9 cellular contexts compared by ENCODE assay signal in the genomic region with DNA sequence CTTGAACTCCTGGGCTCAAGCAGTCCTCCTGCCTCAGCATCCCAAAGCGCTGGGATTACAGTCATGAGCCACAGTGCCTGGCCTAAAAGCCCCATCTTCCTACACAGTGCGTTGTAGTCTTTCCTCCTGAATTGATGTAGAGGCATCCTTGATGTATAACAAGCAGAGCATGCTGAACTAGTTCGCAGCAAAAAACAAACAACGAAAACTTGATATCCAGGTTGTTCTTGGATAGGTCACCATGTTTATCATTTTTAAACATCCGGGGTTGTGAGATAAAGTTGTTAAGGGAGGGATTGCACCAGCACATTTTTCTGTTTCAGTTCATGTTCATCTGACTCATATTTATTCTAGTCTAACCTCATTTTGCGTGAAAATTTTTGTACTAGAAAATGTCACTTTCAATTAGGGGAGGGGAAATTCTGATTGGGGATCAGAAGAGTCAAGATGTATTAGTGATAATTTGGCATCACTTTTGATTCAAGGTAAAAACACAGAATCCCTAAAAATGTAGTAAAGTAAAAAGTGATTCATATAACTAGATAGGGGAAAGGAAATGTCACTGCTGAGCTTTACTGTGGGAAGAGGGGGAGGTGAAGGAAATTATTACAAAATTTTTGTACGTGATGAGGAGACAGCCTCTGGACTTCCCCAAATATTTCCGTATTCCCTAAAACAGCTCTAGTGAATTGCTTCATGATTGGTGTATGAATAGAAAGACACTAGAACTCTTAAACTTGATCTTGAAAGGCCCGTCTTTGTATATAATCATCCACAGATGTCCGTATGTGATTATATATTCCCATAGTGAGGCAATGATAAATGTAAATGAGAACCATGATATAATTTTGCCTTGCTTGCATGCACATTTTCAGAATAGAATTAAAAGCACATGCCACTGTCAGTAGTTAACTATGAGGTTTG. TPM values are rescaled to one million over a fixed set of nuclear protein-coding genes. Genes with fewer than 3 reads are reported as not detected.
DNase-seq lines count a peak whose midpoint lies in the region; ATAC-seq, FAIRE-seq and TF ChIP-seq lines count a peak whose summit lies in the region.
"Had no signal": no experiment of that assay in that cellular context is flagged by ENCODE, and none has a peak within 500 bp of the region (broad histone marks: within the 10 kb centered on the region; RNA-seq: fewer than 3 reads in every experiment).

No MANE protein-coding gene starts in this region.

- POLR2A ChIA-PET in naive thymus-derived CD4-positive, alpha-beta T cell (lab: Charles Lee) = interaction anchor here (1.2 to 2.4 kb wide), 3 partner anchors 11 to 20 kb away, joined by 4 to 12 read pairs (median 8); no protein-coding TSS in a partner anchor

- no peaks in the 10 kb centered on the region for H3K27me3 ChIP-seq in bronchial epithelial cell (ENCODE audit: control insufficient read depth, insufficient read depth, low read length)
- no peaks in the 10 kb centered on the region for H3K27me3 ChIP-seq in naive thymus-derived CD4-positive, alpha-beta T cell (ENCODE audit: control insufficient read depth in 2 of 2, insufficient read depth in 2 of 2, low read length in 2 of 2)

- H3K27me3 Mint-ChIP-seq in naive thymus-derived CD4-positive, alpha-beta T cell = no peaks in the 10 kb centered on the region

- no peaks in the 10 kb centered on the region for H3K36me3 ChIP-seq in bronchial epithelial cell (ENCODE audit: control insufficient read depth, insufficient read depth, low read length)
- H3K36me3 ChIP-seq in naive thymus-derived CD4-positive, alpha-beta T cell (ENCODE audit: control insufficient read depth in 2 of 3, insufficient read depth in 3 of 3, low read length in 3 of 3) = peaks cover 0 to 4% (median 0%) of the 10 kb centered on the region in 3 experiments

- H3K9me3 ChIP-seq in naive thymus-derived CD4-positive, alpha-beta T cell (ENCODE audit: control insufficient read depth in 2 of 3, low read length in 3 of 3) = no peaks in the 10 kb centered on the region

- H3K27ac Mint-ChIP-seq in naive thymus-derived CD4-positive, alpha-beta T cell = peak overlapping the region; percentile 0 to 91 (median 77)

- H3K27ac ChIP-seq in naive thymus-derived CD4-positive, alpha-beta T cell (ENCODE audit: low read depth, low read length) = no peak overlapping the region

- H3K9me3 Mint-ChIP-seq in naive thymus-derived CD4-positive, alpha-beta T cell = peaks cover 0 to 3% (median 0%) of the 10 kb centered on the region in 11 donors

- peak; percentile 22 for DNase-seq in activated CD4-positive, alpha-beta T cell treated with anti-CD3 and anti-CD28 coated beads for 48 hours
- no peak for DNase-seq in activated CD4-positive, alpha-beta T cell treated with anti-CD3 and anti-CD28 coated beads, Interleukin-2, amount 50 U/mL, for 1 hour
- peak; percentile 24 to 37 for DNase-seq in Kasumi-1 (lab: John Stamatoyannopoulos, UW)
- peak; percentile 86 for DNase-seq in bronchial epithelial cell (ENCODE audit: low read depth)
- no peak for DNase-seq in naive thymus-derived CD4-positive, alpha-beta T cell
- no peak for DNase-seq in stimulated activated CD4-positive, alpha-beta T cell treated with anti-CD3 and anti-CD28 coated beads, Interleukin-2, amount 100 ng/mL, for 48 hours
- DNase-seq in T-helper 9 cell = no peak
- DNase-seq: DND-41 had no signal

- peaks cover 0 to 25% (median 11%) of the 10 kb centered on the region in 5 donors for H3K36me3 Mint-ChIP-seq in naive thymus-derived CD4-positive, alpha-beta T cell

- CTCF ChIA-PET in naive thymus-derived CD4-positive, alpha-beta T cell (lab: Charles Lee) = interaction anchor here (0.6 kb wide), 1 partner anchor 188 kb away, joined by 3 read pairs; no protein-coding TSS in a partner anchor

- ATAC-seq in naive thymus-derived CD4-positive, alpha-beta T cell = peak; percentile 60
- no peak for ATAC-seq in HG02759 (IDR thresholded peaks at IDR 0.05; ENCODE audit: unreplicated experiment)

- no peak overlapping the region for H3K4me3 ChIP-seq in bronchial epithelial cell (ENCODE audit: low read depth, low read length)
- H3K4me3 ChIP-seq in naive thymus-derived CD4-positive, alpha-beta T cell (ENCODE audit: low read length) = no peak overlapping the region

- intact Hi-C loops in naive thymus-derived CD4-positive, alpha-beta T cell (cut with micrococcal nuclease) = loop anchor here (1.0 to 5.0 kb wide), 2 partner anchors 20 to 35 kb away; no protein-coding TSS in a partner anchor

- peaks cover 59 to 92% (median 82%) of the 10 kb centered on the region in 7 donors for H3K4me1 Mint-ChIP-seq in naive thymus-derived CD4-positive, alpha-beta T cell

- TF ChIP-seq CTCF in bronchial epithelial cell (IDR thresholded peaks at IDR 0.05; ENCODE audit: insufficient read depth, low read length, severe bottlenecking) = no peak

- peak overlapping the region in 9 of 10 donors; percentile 22 to 78 (median 58) for H3K4me3 Mint-ChIP-seq in naive thymus-derived CD4-positive, alpha-beta T cell

- H3K4me1 ChIP-seq in naive thymus-derived CD4-positive, alpha-beta T cell (ENCODE audit: control insufficient read depth in 2 of 2, insufficient read depth in 2 of 2, low read length in 2 of 2) = peaks cover 46 to 52% of the 10 kb centered on the region in 2 donors

- no peak for FAIRE-seq in bronchial epithelial cell (lab: Jason Lieb, UNC)

RNA-seq across cellular contexts. Expression of gene RAB8B, which starts 22.9 kb away (rescaled TPM):
- total RNA-seq in bronchial epithelial cell = 18.7 and 23.0 TPM in 2 replicates
- total RNA-seq in naive thymus-derived CD4-positive, alpha-beta T cell = 100 to 1,000 TPM in 1 of 5 experiments, 10 to 100 TPM in 4; 37.2 to 100 (median 71.3) TPM
- polyA plus RNA-seq in naive thymus-derived CD4-positive, alpha-beta T cell = 10 to 100 TPM; 30.4 to 32.0 TPM

RNA-seq across cellular contexts. Expression of gene RPS27L, which starts 55.0 kb away (rescaled TPM):
- total RNA-seq in bronchial epithelial cell = 62.7 and 105 TPM in 2 replicates
- total RNA-seq in naive thymus-derived CD4-positive, alpha-beta T cell = 100 to 1,000 TPM in 3 of 5 experiments, 10 to 100 TPM in 2; 38.7 to 248 (median 111) TPM
- 100 to 1,000 TPM in 1 of 2 donors, 10 to 100 TPM in 1; 86.8 to 224 TPM for polyA plus RNA-seq in naive thymus-derived CD4-positive, alpha-beta T cell

Comparison
In these comparisons a context has a peak if more than half of its experiments do, and no peak if none do; other contexts are left out.
1. DNase-seq: peak in activated CD4-positive, alpha-beta T cell treated with anti-CD3 and anti-CD28 coated beads for 48 hours (single experiment), Kasumi-1 (2 of 2) and bronchial epithelial cell (single experiment); none in activated CD4-positive, alpha-beta T cell treated with anti-CD3 and anti-CD28 coated beads, Interleukin-2, amount 50 U/mL, for 1 hour (single experiment), naive thymus-derived CD4-positive, alpha-beta T cell (0 of 9), stimulated activated CD4-positive, alpha-beta T cell treated with anti-CD3 and anti-CD28 coated beads, Interleukin-2, amount 100 ng/mL, for 48 hours (0 of 2) and T-helper 9 cell (single experiment).